Comparison of ENCODE assay signal across 25 cellular contexts in the genomic region with DNA sequence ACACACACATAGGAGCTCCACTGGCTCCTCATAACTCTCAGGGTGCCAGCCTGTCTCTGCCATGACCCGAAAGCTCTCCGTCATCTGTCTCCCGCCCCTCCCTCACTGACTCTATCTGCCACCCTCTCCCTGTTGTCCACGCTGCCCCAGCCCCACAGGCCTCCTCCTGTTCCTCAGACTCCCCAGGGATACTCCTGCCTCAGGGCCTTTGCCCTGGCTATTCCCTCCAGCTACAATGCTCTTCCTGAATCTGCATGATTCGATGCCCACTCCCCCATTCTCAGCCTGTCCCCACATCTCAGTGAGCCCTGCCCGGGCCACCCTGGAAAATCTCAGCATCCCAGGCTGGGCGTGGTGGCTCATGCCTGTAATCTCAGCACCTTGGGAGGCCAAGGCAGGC.
"Had no signal": no experiment of that assay in that cellular context is flagged by ENCODE, and none has a peak within 500 bp of the region (broad histone marks: within the 10 kb centered on the region; RNA-seq: fewer than 3 reads in every experiment).

No MANE protein-coding gene starts in this region.

- DNase-seq: heart right ventricle; islet precursor cell; left ventricle myocardium inferior; naive thymus-derived CD8-positive, alpha-beta T cell; occipital lobe; pancreas; retina; right cardiac atrium; stimulated activated CD4-positive, alpha-beta T cell treated with anti-CD3 and anti-CD28 coated beads, Interleukin-4, amount 100 ng/mL, for 24 hours; stimulated activated naive CD4-positive, alpha-beta T cell; uterus had no signal

- H3K27ac Mint-ChIP-seq: naive thymus-derived CD8-positive, alpha-beta T cell; nephron; stimulated activated effector memory CD8-positive, alpha-beta T cell treated with anti-CD3 and anti-CD28 coated beads, Interleukin-12 subunit alpha, Interleukin-12 subunit beta, amount 100 ng/mL, for 72 hours; stimulated activated naive CD8-positive, alpha-beta T cell treated with anti-CD3 and anti-CD28 coated beads, Interleukin-15, Interleukin-2, amounts not matched to agents 100 ng/mL and 50 ng/mL, for 24 hours; type B pancreatic cell had no signal

- H3K4me1 Mint-ChIP-seq: naive thymus-derived CD8-positive, alpha-beta T cell; stimulated activated effector memory CD8-positive, alpha-beta T cell treated with anti-CD3 and anti-CD28 coated beads, Interleukin-12 subunit alpha, Interleukin-12 subunit beta, amount 100 ng/mL, for 72 hours had no signal

- FAIRE-seq: pancreas had no signal

- H3K9me3 ChIP-seq: heart right ventricle, left ventricle myocardium inferior, neutrophil, pancreas, prostate gland, suprapubic skin, thoracic aorta, tibial nerve, uterus had no signal

- H3K27me3 ChIP-seq: heart right ventricle, hepatocyte, neural progenitor cell, pancreas, suprapubic skin, uterus had no signal

- H2AFZ ChIP-seq: hepatocyte, neural progenitor cell had no signal

- H3K9ac ChIP-seq: neural progenitor cell had no signal

- H3K4me2 ChIP-seq: hepatocyte, neural progenitor cell had no signal

- H3K4me3 Mint-ChIP-seq: naive thymus-derived CD8-positive, alpha-beta T cell; nephron; neural progenitor cell; stimulated activated effector memory CD8-positive, alpha-beta T cell treated with anti-CD3 and anti-CD28 coated beads, Interleukin-12 subunit alpha, Interleukin-12 subunit beta, amount 100 ng/mL, for 72 hours; stimulated activated naive CD8-positive, alpha-beta T cell treated with anti-CD3 and anti-CD28 coated beads, Interleukin-15, Interleukin-2, amounts not matched to agents 100 ng/mL and 50 ng/mL, for 24 hours; type B pancreatic cell had no signal

- ATAC-seq: heart right ventricle; naive thymus-derived CD8-positive, alpha-beta T cell; pancreas; right cardiac atrium; sciatic nerve; stimulated activated effector memory CD8-positive, alpha-beta T cell treated with anti-CD3 and anti-CD28 coated beads, Interleukin-12 subunit alpha, Interleukin-12 subunit beta, amount 100 ng/mL, for 72 hours had no signal

- H3K36me3 ChIP-seq: heart right ventricle, left ventricle myocardium inferior, neural progenitor cell, neutrophil, pancreas, prostate gland, suprapubic skin, thoracic aorta, tibial nerve, uterus had no signal

- H3K4me1 ChIP-seq: neural progenitor cell, pancreas, prostate gland, uterus had no signal

- H3K79me2 ChIP-seq: hepatocyte had no signal

- H3K36me3 Mint-ChIP-seq: naive thymus-derived CD8-positive, alpha-beta T cell; neural progenitor cell; stimulated activated effector memory CD8-positive, alpha-beta T cell treated with anti-CD3 and anti-CD28 coated beads, Interleukin-12 subunit alpha, Interleukin-12 subunit beta, amount 100 ng/mL, for 72 hours; type B pancreatic cell had no signal

- H3K27ac ChIP-seq: heart right ventricle, hepatocyte, left ventricle myocardium inferior, neural progenitor cell, neutrophil, pancreas, prostate gland, skin epidermis, suprapubic skin, thoracic aorta, tibial nerve, uterus had no signal

- H3K4me3 ChIP-seq: heart right ventricle, hepatocyte, left ventricle myocardium inferior, lung, neural progenitor cell, pancreas, prostate gland, skin epidermis, suprapubic skin, thoracic aorta, tibial nerve, uterus had no signal

- H3K9me3 Mint-ChIP-seq: naive thymus-derived CD8-positive, alpha-beta T cell; nephron; neural progenitor cell; stimulated activated effector memory CD8-positive, alpha-beta T cell treated with anti-CD3 and anti-CD28 coated beads, Interleukin-12 subunit alpha, Interleukin-12 subunit beta, amount 100 ng/mL, for 72 hours; stimulated activated naive CD8-positive, alpha-beta T cell treated with anti-CD3 and anti-CD28 coated beads, Interleukin-15, Interleukin-2, amounts not matched to agents 100 ng/mL and 50 ng/mL, for 24 hours; type B pancreatic cell had no signal
